9 cellular contexts compared by ENCODE assay signal in genomic region chr5:141559481-141559880, GRCh38. TPM values are rescaled to one million over a fixed set of nuclear protein-coding genes. Genes with fewer than 3 reads are reported as not detected.
A peak's percentile ranks its signal among the peaks of the same experiment; 100 is the strongest.
DNase-seq lines count a peak whose midpoint lies in the region; ATAC-seq and TF ChIP-seq lines count a peak whose summit lies in the region.
"Had no signal": no experiment of that assay in that cellular context is flagged by ENCODE, and none has a peak within 500 bp of the region (broad histone marks: within the 10 kb centered on the region; RNA-seq: fewer than 3 reads in every experiment).

No MANE protein-coding gene starts in this region.

- TF ChIP-seq CTCF in PC-3 (conservative IDR thresholded peaks at IDR 0.05; ENCODE audit: low read depth, low read length), result no peak
- TF ChIP-seq CTCF in fibroblast of mammary gland (conservative IDR thresholded peaks at IDR 0.05; ENCODE audit: control insufficient read depth, insufficient read depth, low read depth, low read length), result no peak
- no peak for TF ChIP-seq CTCF in omental fat pad (IDR thresholded peaks at IDR 0.05)
- TF ChIP-seq CTCF in GM20000 (IDR thresholded peaks at IDR 0.05; ENCODE audit: extremely low read depth, missing control alignments), result no peak

- CTCF ChIA-PET in PC-3 (lab: Charles Lee), result no interaction called here

- peak overlapping the region; percentile 84 for H3K9ac ChIP-seq in PC-3 (ENCODE audit: low read length)

- ATAC-seq in PC-3, result peak; percentile 58
- peak; percentile 27 for ATAC-seq in omental fat pad (ENCODE audit: low FRiP score)

- DNase-seq in AG20443 (ENCODE audit: low spot score) (peak; percentile 9), PC-3 (peak; percentile 57), fibroblast of mammary gland (ENCODE audit: low read depth) (peak; percentile 82), omental fat pad (ENCODE audit: low spot score) (no peak), GM20000 (ENCODE audit: low spot score) (no peak), T1000 (lab: John Stamatoyannopoulos, UW) (no peak)
- no peak for DNase-seq in stimulated activated CD4-positive, alpha-beta T cell treated with anti-CD3 and anti-CD28 coated beads, Interleukin-12 subunit alpha, Interleukin-12 subunit beta, amount 100 ng/mL, for 4 hours
- no peak for DNase-seq in stimulated activated CD4-positive, alpha-beta T cell treated with anti-CD3 and anti-CD28 coated beads, Interleukin-15, amount 100 ng/mL, for 24 hours
- DNase-seq: NCI-H1048 had no signal

- H3K36me3 ChIP-seq in PC-3 (ENCODE audit: low read depth, low read length), result peaks cover 45% of the 10 kb centered on the region

- POLR2A ChIA-PET in PC-3 (lab: Charles Lee; ENCODE audit: unreplicated experiment), result no interaction called here

- peaks cover 8% of the 10 kb centered on the region; the same call in 1 of the 2 replicates for H3K79me2 ChIP-seq in PC-3 (ENCODE audit: low read length)

- H3K4me3 ChIP-seq in PC-3 (ENCODE audit: low read length), result no peak overlapping the region
- no peak overlapping the region for H3K4me3 ChIP-seq in fibroblast of mammary gland (ENCODE audit: control insufficient read depth, low read depth, low read length)

- peaks cover 39% of the 10 kb centered on the region for H3K4me1 ChIP-seq in PC-3 (ENCODE audit: insufficient read depth, low read length)

- no peak overlapping the region for H2AFZ ChIP-seq in PC-3 (ENCODE audit: low read length)

- no peaks in the 10 kb centered on the region for H3K9me3 ChIP-seq in PC-3 (ENCODE audit: low read length)

- H3K9me2 ChIP-seq in PC-3 (replicated peaks; ENCODE audit: low read length), result no peaks in the 10 kb centered on the region

- peaks cover 3% of the 10 kb centered on the region for H3F3A ChIP-seq in PC-3 (ENCODE audit: low read length, unreplicated experiment)

- BruUV-seq in PC-3 (replicated peaks; lab: Mats Ljungman, UMichigan), result no TSS peak

- peak overlapping the region; percentile 55 for H3K4me2 ChIP-seq in PC-3 (ENCODE audit: low read length)

- intact Hi-C loops in PC-3 (cut with micrococcal nuclease), result no loop called here

- H3K27ac ChIP-seq in PC-3 (ENCODE audit: low read length), result peak overlapping the region; percentile 98

- no peaks in the 10 kb centered on the region for H4K20me1 ChIP-seq in PC-3 (ENCODE audit: low read length)

- H3K27me3 ChIP-seq in PC-3 (ENCODE audit: low read length), result no peaks in the 10 kb centered on the region

RNA-seq across cellular contexts. Expression of gene DIAPH1, which starts 59.3 kb away (rescaled TPM):
- total RNA-seq in PC-3 (2014; rRNA removed) (51.9 and 106 TPM in 2 replicates), omental fat pad (10 to 100 TPM; 35.5 to 93.2 (median 47.9) TPM)

Comparison
In these comparisons a context has a peak if more than half of its experiments do, and no peak if none do; other contexts are left out.
1. DNase-seq: peak in AG20443 (single experiment), PC-3 (single experiment) and fibroblast of mammary gland (single experiment); none in omental fat pad (single experiment), GM20000 (single experiment), stimulated activated CD4-positive, alpha-beta T cell treated with anti-CD3 and anti-CD28 coated beads, Interleukin-12 subunit alpha, Interleukin-12 subunit beta, amount 100 ng/mL, for 4 hours (single experiment), T1000 (single experiment) and stimulated activated CD4-positive, alpha-beta T cell treated with anti-CD3 and anti-CD28 coated beads, Interleukin-15, amount 100 ng/mL, for 24 hours (single experiment).